8 cellular contexts compared by ENCODE assay signal in genomic region chr6:33324139-33324538, GRCh38. TPM values are rescaled to one million over a fixed set of nuclear protein-coding genes. Genes with fewer than 3 reads are reported as not detected.
DNase-seq lines count a peak whose midpoint lies in the region; ATAC-seq and TF ChIP-seq lines count a peak whose summit lies in the region.

No MANE protein-coding gene starts in this region.

- H3K27ac ChIP-seq in iPS-20b (ENCODE audit: low read length) (no peak overlapping the region), thoracic aorta (peak overlapping the region in 1 of 2 donors; percentile 75)

- peaks cover 35% of the 10 kb centered on the region for H3K36me3 Mint-ChIP-seq in activated CD4-positive, alpha-beta T cell treated with anti-CD3 and anti-CD28 coated beads, Interleukin-2, amount 10 ng/mL, durations not matched to agents 7 days and 5 days (ENCODE audit: low read depth)

- H3K36me3 ChIP-seq in iPS-20b (ENCODE audit: insufficient read depth, low read depth, low read length): peaks cover 25% of the 10 kb centered on the region
- peaks cover 11% of the 10 kb centered on the region for H3K36me3 ChIP-seq in thoracic aorta

- no peaks in the 10 kb centered on the region for H3K9me3 Mint-ChIP-seq in activated CD4-positive, alpha-beta T cell treated with anti-CD3 and anti-CD28 coated beads, Interleukin-2, amount 10 ng/mL, durations not matched to agents 7 days and 5 days

- H3K9me3 ChIP-seq in iPS-20b (ENCODE audit: insufficient read depth, low read depth, low read length) (no peaks in the 10 kb centered on the region), thoracic aorta (no peaks in the 10 kb centered on the region)

- peak overlapping the region; percentile 98 for H3K4me3 Mint-ChIP-seq in activated CD4-positive, alpha-beta T cell treated with anti-CD3 and anti-CD28 coated beads, Interleukin-2, amount 10 ng/mL, durations not matched to agents 7 days and 5 days

- peak overlapping the region; percentile 100 for H3K4me3 ChIP-seq in iPS-20b (ENCODE audit: low read length)
- H3K4me3 ChIP-seq in thoracic aorta: peak overlapping the region; percentile 79

- no peak for TF ChIP-seq CTCF in thoracic aorta (IDR thresholded peaks at IDR 0.05)

- H3K9ac ChIP-seq in iPS-20b (ENCODE audit: low read depth, low read length): peak overlapping the region; percentile 99; the same call in 1 of the 2 replicates

- no peak for DNase-seq in activated CD4-positive, alpha-beta T cell treated with anti-CD3 and anti-CD28 coated beads, Interleukin-2, amount 10 ng/mL, durations not matched to agents 7 days and 5 days
- no peak for DNase-seq in activated CD4-positive, alpha-beta T cell treated with anti-CD3 and anti-CD28 coated beads, Interleukin-2, amount 50 U/mL, for 1 hour
- DNase-seq in SKM-1 (lab: John Stamatoyannopoulos, UW; ENCODE audit: unreplicated experiment) (peak; percentile 22), thoracic aorta (ENCODE audit: low spot score) (no peak), A172 (ENCODE audit: low spot score) (no peak), NCI-H2196 (lab: John Stamatoyannopoulos, UW; ENCODE audit: unreplicated experiment) (no peak)
- DNase-seq in stimulated activated CD4-positive, alpha-beta T cell treated with anti-CD3 and anti-CD28 coated beads, Interleukin-4, amount 100 ng/mL, for 24 hours: no peak

- no peak for ATAC-seq in thoracic aorta (ENCODE audit: insufficient number of reproducible peaks, low FRiP score, low read depth)

- POLR2A ChIA-PET in activated CD4-positive, alpha-beta T cell treated with anti-CD3 and anti-CD28 coated beads, Interleukin-2, amount 10 ng/mL, durations not matched to agents 7 days and 5 days (lab: Charles Lee): no interaction called here

- peaks cover 41% of the 10 kb centered on the region for H3K4me1 Mint-ChIP-seq in activated CD4-positive, alpha-beta T cell treated with anti-CD3 and anti-CD28 coated beads, Interleukin-2, amount 10 ng/mL, durations not matched to agents 7 days and 5 days

- H3K4me1 ChIP-seq in iPS-20b (ENCODE audit: insufficient read depth, low read length) (peaks cover 16% of the 10 kb centered on the region), thoracic aorta (ENCODE audit: control insufficient read depth in 1 of 2, low read depth in 2 of 2) (peaks cover 32 to 38% of the 10 kb centered on the region in 2 donors)

- no peaks in the 10 kb centered on the region for H3K27me3 ChIP-seq in iPS-20b (ENCODE audit: insufficient read depth, low read length)
- no peaks in the 10 kb centered on the region for H3K27me3 ChIP-seq in thoracic aorta (replicated peaks; ENCODE audit: insufficient read depth)

- H3K27me3 Mint-ChIP-seq in activated CD4-positive, alpha-beta T cell treated with anti-CD3 and anti-CD28 coated beads, Interleukin-2, amount 10 ng/mL, durations not matched to agents 7 days and 5 days: no peaks in the 10 kb centered on the region

- H3K27ac Mint-ChIP-seq in activated CD4-positive, alpha-beta T cell treated with anti-CD3 and anti-CD28 coated beads, Interleukin-2, amount 10 ng/mL, durations not matched to agents 7 days and 5 days: peak overlapping the region; percentile 98

- CTCF ChIA-PET in activated CD4-positive, alpha-beta T cell treated with anti-CD3 and anti-CD28 coated beads, Interleukin-2, amount 10 ng/mL, durations not matched to agents 7 days and 5 days (lab: Charles Lee): interaction anchor here (0.6 to 1.2 kb wide), 6 partner anchors 12 to 163 kb away, joined by 3 to 5 read pairs (median 3); no protein-coding TSS in a partner anchor

RNA-seq across cellular contexts. Expression of gene DAXX, which starts 1.4 kb away (rescaled TPM):
- 100 to 1,000 TPM in 1 of 2 experiments, 10 to 100 TPM in 1; 98.9 to 113 TPM for total RNA-seq in activated CD4-positive, alpha-beta T cell treated with anti-CD3 and anti-CD28 coated beads, Interleukin-2, amount 10 ng/mL, durations not matched to agents 7 days and 5 days
- total RNA-seq in thoracic aorta: 10 to 100 TPM; 32.4 to 78.5 TPM
- total RNA-seq in A172 (2014; rRNA removed; shearing (Covaris generic)): 56.2 and 60.0 TPM in 2 replicates

RNA-seq across cellular contexts. Expression of gene ZBTB22, which starts 6.6 kb away (rescaled TPM):
- total RNA-seq in activated CD4-positive, alpha-beta T cell treated with anti-CD3 and anti-CD28 coated beads, Interleukin-2, amount 10 ng/mL, durations not matched to agents 7 days and 5 days: 10 to 100 TPM; 15.8 to 16.9 TPM
- 10 to 100 TPM; 15.0 to 29.5 TPM for total RNA-seq in thoracic aorta
- 7.6 and 8.8 TPM in 2 replicates for total RNA-seq in A172 (2014; rRNA removed; shearing (Covaris generic))

RNA-seq across cellular contexts. Expression of gene TAPBP, which starts 10.3 kb away (rescaled TPM):
- 100 to 1,000 TPM; 246 to 263 TPM for total RNA-seq in activated CD4-positive, alpha-beta T cell treated with anti-CD3 and anti-CD28 coated beads, Interleukin-2, amount 10 ng/mL, durations not matched to agents 7 days and 5 days
- total RNA-seq in thoracic aorta: 100 to 1,000 TPM in 1 of 2 donors, 10 to 100 TPM in 1; 88.0 to 107 TPM
- total RNA-seq in A172 (2014; rRNA removed; shearing (Covaris generic)): 59.4 and 61.6 TPM in 2 replicates

RNA-seq across cellular contexts. Expression of gene RGL2, which starts 25.4 kb away (rescaled TPM):
- 10 to 100 TPM; 52.6 to 52.8 TPM for total RNA-seq in activated CD4-positive, alpha-beta T cell treated with anti-CD3 and anti-CD28 coated beads, Interleukin-2, amount 10 ng/mL, durations not matched to agents 7 days and 5 days
- 10 to 100 TPM; 49.9 to 83.5 TPM for total RNA-seq in thoracic aorta
- 17.7 and 18.3 TPM in 2 replicates for total RNA-seq in A172 (2014; rRNA removed; shearing (Covaris generic))

RNA-seq across cellular contexts. Expression of gene PFDN6, which starts 34.7 kb away (rescaled TPM):
- total RNA-seq in activated CD4-positive, alpha-beta T cell treated with anti-CD3 and anti-CD28 coated beads, Interleukin-2, amount 10 ng/mL, durations not matched to agents 7 days and 5 days: 10 to 100 TPM; 57.0 to 67.2 TPM
- total RNA-seq in thoracic aorta: 10 to 100 TPM; 26.8 to 31.9 TPM
- 85.3 and 93.7 TPM in 2 replicates for total RNA-seq in A172 (2014; rRNA removed; shearing (Covaris generic))
